In genomic region chr7:10038351-10038750, GRCh38 we compare ENCODE assay signal across 23 cellular contexts.
A peak's percentile ranks its signal among the peaks of the same experiment; 100 is the strongest.
DNase-seq lines count a peak whose midpoint lies in the region; FAIRE-seq and TF ChIP-seq lines count a peak whose summit lies in the region.
"Had no signal": no experiment of that assay in that cellular context is flagged by ENCODE, and none has a peak within 500 bp of the region (broad histone marks: within the 10 kb centered on the region; RNA-seq: fewer than 3 reads in every experiment).

No MANE protein-coding gene starts in this region.

- H3K4me3 ChIP-seq in astrocyte (ENCODE audit: insufficient read depth, low read depth, low read length) = no peak overlapping the region
- no peak overlapping the region for H3K4me3 ChIP-seq in esophagus squamous epithelium
- H3K4me3 ChIP-seq: A549; BLaER1 treated with 17β-estradiol and CSF1 and Interleukin-3, amounts not matched to agents 10 nM and 100 nM; HAP-1 had no signal

- no peak overlapping the region for H2AFZ ChIP-seq in astrocyte (ENCODE audit: low read depth, low read length)

- H3K27me3 ChIP-seq in astrocyte (ENCODE audit: insufficient read depth, low read length) (no peaks in the 10 kb centered on the region), esophagus squamous epithelium (no peaks in the 10 kb centered on the region)
- H3K27me3 ChIP-seq: BE2C; BLaER1 treated with 17β-estradiol and CSF1 and Interleukin-3, amounts not matched to agents 10 nM and 100 nM had no signal

- intact Hi-C loops in esophagus squamous epithelium (cut with DNase I) = no loop called here

- H3K36me3 ChIP-seq in astrocyte (ENCODE audit: insufficient read depth, low read length) = no peaks in the 10 kb centered on the region
- H3K36me3 ChIP-seq in esophagus squamous epithelium = no peaks in the 10 kb centered on the region
- H3K36me3 ChIP-seq: BE2C; BLaER1 treated with 17β-estradiol and CSF1 and Interleukin-3, amounts not matched to agents 10 nM and 100 nM; HAP-1 had no signal

- TF ChIP-seq CTCF in astrocyte (IDR thresholded peaks at IDR 0.05; ENCODE audit: insufficient read depth, low read depth, low read length) (no peak), esophagus squamous epithelium (IDR thresholded peaks at IDR 0.05) (no peak)

- no peak overlapping the region for H3K4me3 Mint-ChIP-seq in astrocyte (ENCODE audit: unreplicated experiment)
- H3K4me3 Mint-ChIP-seq: HFFc6 had no signal

- H3K4me2 ChIP-seq in astrocyte (ENCODE audit: low read length) = no peak overlapping the region
- H3K4me2 ChIP-seq: A549; BLaER1 treated with 17β-estradiol and CSF1 and Interleukin-3, amounts not matched to agents 10 nM and 100 nM had no signal

- H3K9ac ChIP-seq in astrocyte (ENCODE audit: low read length) = no peak overlapping the region
- H3K9ac ChIP-seq: BLaER1 treated with 17β-estradiol and CSF1 and Interleukin-3, amounts not matched to agents 10 nM and 100 nM had no signal

- DNase-seq in H54 (ENCODE audit: insufficient read length, low spot score) = no peak
- no peak for DNase-seq in astrocyte (ENCODE audit: low read depth)
- DNase-seq in foreskin melanocyte = peak; percentile 51
- no peak for DNase-seq in C1 segment of cervical spinal cord (lab: John Stamatoyannopoulos, UW)
- DNase-seq in esophagus squamous epithelium (lab: John Stamatoyannopoulos, UW) = no peak
- DNase-seq in erythroblast (lab: John Stamatoyannopoulos, UW) = no peak
- no peak for DNase-seq in stimulated activated CD4-positive, alpha-beta T cell treated with anti-CD3 and anti-CD28 coated beads, Interleukin-2, amount 100 ng/mL, for 48 hours
- DNase-seq: 8988T; ACHN; AML-193; BE2C; Calu3; CD4-positive, alpha-beta memory T cell; COR-L47; DMS53; DMS79 treated with DMSO at 0.1 percent for 48 hours; GF-D8; HFFc6 had no signal

- no peaks in the 10 kb centered on the region for H3K36me3 Mint-ChIP-seq in astrocyte (ENCODE audit: low read depth, unreplicated experiment)
- H3K36me3 Mint-ChIP-seq: CD4-positive, alpha-beta memory T cell had no signal

- peak; percentile 43 for FAIRE-seq in H54 (lab: Jason Lieb, UNC)
- FAIRE-seq in astrocyte (lab: Jason Lieb, UNC) = peak; percentile 9
- FAIRE-seq: A549, GM12891, GM18507 had no signal

- no peaks in the 10 kb centered on the region for H3K9me3 Mint-ChIP-seq in astrocyte (ENCODE audit: unreplicated experiment)

- TF ChIP-seq POLR2A in H54 (IDR thresholded peaks at IDR 0.05; ENCODE audit: low read depth, low read length) = no peak
- TF ChIP-seq POLR2A in esophagus squamous epithelium (IDR thresholded peaks at IDR 0.05) = no peak
- TF ChIP-seq POLR2A in erythroblast (IDR thresholded peaks at IDR 0.05; ENCODE audit: low read length) = no peak

- no peak overlapping the region for H3K27ac Mint-ChIP-seq in astrocyte (ENCODE audit: unreplicated experiment)
- H3K27ac Mint-ChIP-seq: CD4-positive, alpha-beta memory T cell; HFFc6 had no signal

- H3K9me3 ChIP-seq in astrocyte (ENCODE audit: insufficient read depth, low read depth, low read length) (no peaks in the 10 kb centered on the region), esophagus squamous epithelium (no peaks in the 10 kb centered on the region)
- H3K9me3 ChIP-seq: A549; BE2C; BLaER1 treated with 17β-estradiol and CSF1 and Interleukin-3, amounts not matched to agents 10 nM and 100 nM; HAP-1 had no signal

- no peaks in the 10 kb centered on the region for H3K27me3 Mint-ChIP-seq in astrocyte (ENCODE audit: low read depth, unreplicated experiment)
- H3K27me3 Mint-ChIP-seq: CD4-positive, alpha-beta memory T cell had no signal

- no peaks in the 10 kb centered on the region for H3K79me2 ChIP-seq in astrocyte (ENCODE audit: insufficient read depth, low read length)

- peaks cover 17% of the 10 kb centered on the region for H3K4me1 Mint-ChIP-seq in astrocyte (ENCODE audit: low read depth, unreplicated experiment)
- H3K4me1 Mint-ChIP-seq: CD4-positive, alpha-beta memory T cell had no signal

- H4K20me1 ChIP-seq in astrocyte (ENCODE audit: insufficient read depth, low read length) = no peaks in the 10 kb centered on the region
- H4K20me1 ChIP-seq: BLaER1 treated with 17β-estradiol and CSF1 and Interleukin-3, amounts not matched to agents 10 nM and 100 nM had no signal

- H3K27ac ChIP-seq in astrocyte (ENCODE audit: low read depth, low read length) = no peak overlapping the region
- H3K27ac ChIP-seq in esophagus squamous epithelium = no peak overlapping the region
- H3K27ac ChIP-seq: A549; BLaER1 treated with 17β-estradiol and CSF1 and Interleukin-3, amounts not matched to agents 10 nM and 100 nM had no signal

- H3K4me1 ChIP-seq in astrocyte (ENCODE audit: insufficient read depth, low read length) (no peaks in the 10 kb centered on the region), esophagus squamous epithelium (no peaks in the 10 kb centered on the region)
- H3K4me1 ChIP-seq: A549; BE2C; BLaER1 treated with 17β-estradiol and CSF1 and Interleukin-3, amounts not matched to agents 10 nM and 100 nM had no signal

- 76 to 77% methylated on average over 1 of the region's 1 CpG for WGBS in esophagus squamous epithelium, 2 donors
